ENCODE assay signal across 20 cellular contexts in the genomic region with DNA sequence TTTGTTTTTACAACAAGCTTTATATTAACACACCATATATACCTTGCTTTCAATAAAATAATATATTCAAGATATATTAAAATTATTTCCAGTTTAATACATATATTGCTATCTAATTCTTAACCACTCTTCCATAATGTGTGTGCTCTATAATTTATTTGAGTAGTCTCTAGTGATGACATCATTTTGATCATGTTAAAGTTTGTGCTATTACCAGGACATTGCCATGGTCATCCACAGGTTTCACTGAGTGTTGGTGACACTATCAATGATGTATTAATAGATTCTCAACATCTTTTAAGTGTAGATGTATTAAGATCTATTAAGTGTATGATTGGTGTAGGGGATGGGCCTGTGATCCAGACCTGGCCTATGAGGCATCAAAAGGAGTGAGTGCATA. TPM values are rescaled to one million over a fixed set of nuclear protein-coding genes. Genes with fewer than 3 reads are reported as not detected.
"Had no signal": no experiment of that assay in that cellular context is flagged by ENCODE, and none has a peak within 500 bp of the region (broad histone marks: within the 10 kb centered on the region; RNA-seq: fewer than 3 reads in every experiment).

No MANE protein-coding gene starts in this region.

RNA-seq across cellular contexts. Expression of gene CST1, which starts 17.8 kb away (rescaled TPM):
- total RNA-seq: activated naive CD4-positive, alpha-beta T cell treated with anti-CD3 and anti-CD28 coated beads for 36 hours; activated naive CD4-positive, alpha-beta T cell treated with anti-CD3 and anti-CD28 coated beads, Interleukin-2, amount 50 U/mL, for 72 hours; activated naive CD8-positive, alpha-beta T cell treated with anti-CD3 and anti-CD28 coated beads for 36 hours; activated naive CD8-positive, alpha-beta T cell treated with anti-CD3 and anti-CD28 coated beads, Interleukin-2, amount 10 ng/mL, durations not matched to agents 7 days and 5 days; activated T-cell treated with anti-CD3 and anti-CD28 coated beads, Interleukin-2, amount 50 U/mL, for 4 hours; activated T-cell treated with anti-CD3 and anti-CD28 coated beads, Interleukin-2, amount 50 U/mL, for 72 hours; activated T-helper 1 cell treated with anti-CD3 and anti-CD28 coated beads, Interleukin-12 subunit alpha, Interleukin-12 subunit beta, Interleukin-2, Interleukin-4 antibody, amounts not matched to agents 30 ng/mL and 10 ng/mL and 1 ng/mL, durations not matched to agents 14 hours and 24 hours and 36 hours; activated T-helper 17 cell treated with anti-CD3 and anti-CD28 coated beads, Interleukin-2, amount 50 U/mL, for 72 hours; activated T-helper 2 cell treated with anti-CD3 and anti-CD28 coated beads, Interferon-gamma antibody, Interleukin-2, Interleukin-4, amounts not matched to agents 10 μg/mL and 5 μg/mL and 100 μg/mL, durations not matched to agents 14 hours and 24 hours and 36 hours; ascending aorta; astrocyte; body of pancreas; breast epithelium; bronchial epithelial cell; cardiac septum; cerebellum; chondrocyte had no signal
- polyA plus RNA-seq: adipose tissue, aorta, cardiac muscle cell had no signal

RNA-seq across cellular contexts. Expression of gene CST2, which starts 58.0 kb away (rescaled TPM):
- total RNA-seq: activated naive CD4-positive, alpha-beta T cell treated with anti-CD3 and anti-CD28 coated beads for 36 hours; activated naive CD4-positive, alpha-beta T cell treated with anti-CD3 and anti-CD28 coated beads, Interleukin-2, amount 50 U/mL, for 72 hours; activated naive CD8-positive, alpha-beta T cell treated with anti-CD3 and anti-CD28 coated beads for 36 hours; activated naive CD8-positive, alpha-beta T cell treated with anti-CD3 and anti-CD28 coated beads, Interleukin-2, amount 10 ng/mL, durations not matched to agents 7 days and 5 days; activated T-cell treated with anti-CD3 and anti-CD28 coated beads, Interleukin-2, amount 50 U/mL, for 4 hours; activated T-cell treated with anti-CD3 and anti-CD28 coated beads, Interleukin-2, amount 50 U/mL, for 72 hours; activated T-helper 1 cell treated with anti-CD3 and anti-CD28 coated beads, Interleukin-12 subunit alpha, Interleukin-12 subunit beta, Interleukin-2, Interleukin-4 antibody, amounts not matched to agents 30 ng/mL and 10 ng/mL and 1 ng/mL, durations not matched to agents 14 hours and 24 hours and 36 hours; activated T-helper 17 cell treated with anti-CD3 and anti-CD28 coated beads, Interleukin-2, amount 50 U/mL, for 72 hours; activated T-helper 2 cell treated with anti-CD3 and anti-CD28 coated beads, Interferon-gamma antibody, Interleukin-2, Interleukin-4, amounts not matched to agents 10 μg/mL and 5 μg/mL and 100 μg/mL, durations not matched to agents 14 hours and 24 hours and 36 hours; ascending aorta; body of pancreas; breast epithelium; bronchial epithelial cell; cardiac muscle cell; cardiac septum; cerebellum; chondrocyte had no signal
- polyA plus RNA-seq: aorta, cardiac muscle cell had no signal
